8 cellular contexts compared by ENCODE assay signal in genomic region chr12:7588703-7589329, GRCh38.
DNase-seq lines count a peak whose midpoint lies in the region; ATAC-seq, FAIRE-seq and TF ChIP-seq lines count a peak whose summit lies in the region.

No MANE protein-coding gene starts in this region.

- H3K27ac ChIP-seq in IMR-90 (ENCODE audit: insufficient read depth, low read length) (no peak overlapping the region), mammary epithelial cell (ENCODE audit: insufficient read depth, low read depth, low read length) (no peak overlapping the region), HepG2 (ENCODE audit: extremely low read length, insufficient read depth, low read length) (no peak overlapping the region), thoracic aorta (no peak overlapping the region)

- CTCF ChIA-PET in IMR-90 (lab: Yijun Ruan, JAX) = no interaction called here
- CTCF ChIA-PET in mammary epithelial cell (lab: Charles Lee; ENCODE audit: low non-redundant PET) = interaction anchor here (0.6 kb wide), 1 partner anchor 45 kb away, joined by 6 read pairs; no protein-coding TSS in a partner anchor
- CTCF ChIA-PET in HepG2 (lab: Yijun Ruan, JAX; ENCODE audit: low intra/inter-chr PET ratio, low total read pairs) = interaction anchor here (1.1 to 2.1 kb wide), 2 partner anchors 50 to 57 kb away, joined by 3 to 14 read pairs; no protein-coding TSS in a partner anchor

- no CpG with 5 or more reads among the region's 4 CpGs for WGBS in IMR-90 (ENCODE audit: extremely low coverage in 2 of 2, insufficient read length in 1 of 2), 2 experiments
- 16% methylated on average over 4 of the region's 4 CpGs for WGBS in mammary epithelial cell (ENCODE audit: low coverage, missing lambda C conversion rate)
- 9% methylated on average over 4 of the region's 4 CpGs for WGBS in HepG2 (ENCODE audit: low lambda C conversion rate)

- H2BK20ac ChIP-seq in IMR-90 (ENCODE audit: low read depth, low read length) = no peak overlapping the region

- ATAC-seq in IMR-90 (ENCODE audit: low read depth) = no peak
- ATAC-seq in HepG2 = peak; percentile 72
- no peak for ATAC-seq in thoracic aorta (ENCODE audit: insufficient number of reproducible peaks, low FRiP score, low read depth)

- TF ChIP-seq RAD21 in IMR-90 (IDR thresholded peaks at IDR 0.05; ENCODE audit: low read length) = no peak
- TF ChIP-seq RAD21 in HepG2 (CRISPR knock-in tag; IDR thresholded peaks at IDR 0.05) = no peak

- peaks cover under 1% of the 10 kb centered on the region; the same call in 1 of the 2 replicates for H3K9me3 ChIP-seq in IMR-90 (ENCODE audit: control insufficient read depth, insufficient read depth, low read length)
- no peaks in the 10 kb centered on the region for H3K9me3 ChIP-seq in mammary epithelial cell (replicated peaks; ENCODE audit: insufficient read depth, low read length)
- H3K9me3 ChIP-seq in HepG2 (ENCODE audit: low read length) = no peaks in the 10 kb centered on the region
- no peaks in the 10 kb centered on the region for H3K9me3 ChIP-seq in thoracic aorta

- no peak overlapping the region for H3K14ac ChIP-seq in IMR-90 (replicated peaks; ENCODE audit: low read depth, low read length)

- no peak overlapping the region for H3K9ac ChIP-seq in IMR-90 (ENCODE audit: low read depth, low read length)
- no peak overlapping the region for H3K9ac ChIP-seq in mammary epithelial cell (ENCODE audit: insufficient read depth, low read length)
- no peak overlapping the region for H3K9ac ChIP-seq in HepG2 (ENCODE audit: insufficient read depth, low read depth, low read length)

- no peak overlapping the region for H3K4ac ChIP-seq in IMR-90 (ENCODE audit: low read depth, low read length)

- H3K23ac ChIP-seq in IMR-90 (ENCODE audit: low read depth, low read length) = no peak overlapping the region

- no peak for TF ChIP-seq POLR2A in IMR-90 (IDR thresholded peaks at IDR 0.05; ENCODE audit: low read depth, low read length)
- TF ChIP-seq POLR2A in HepG2 (IDR thresholded peaks at IDR 0.05; ENCODE audit: insufficient read depth in 1 of 2, low read depth in 2 of 2, low read length in 2 of 2) = no peak

- intact Hi-C loops in IMR-90 (cut with micrococcal nuclease) = no loop called here
- intact Hi-C loops in mammary epithelial cell (cut with micrococcal nuclease) = loop anchor here (1.0 to 5.0 kb wide), 3 partner anchors 49 to 370 kb away; no protein-coding TSS in a partner anchor
- intact Hi-C loops in HepG2 (cut with micrococcal nuclease; ENCODE audit: unreplicated experiment) = loop anchor here (1.0 kb wide), 1 partner anchor 49 kb away; no protein-coding TSS in a partner anchor

- POLR2A ChIA-PET in IMR-90 (lab: Charles Lee; ENCODE audit: unreplicated experiment) (no interaction called here), HepG2 (lab: Yijun Ruan, JAX) (no interaction called here)

- no peak overlapping the region for H2BK5ac ChIP-seq in IMR-90 (ENCODE audit: low read depth, low read length, poor library complexity, severe bottlenecking)

- H3K79me1 ChIP-seq in IMR-90 (ENCODE audit: low read depth in 1 of 2, low read length in 2 of 2) = no peaks in the 10 kb centered on the region

- no peak overlapping the region for H3K4me3 ChIP-seq in IMR-90 (ENCODE audit: insufficient read depth, low read depth, low read length)
- no peak overlapping the region for H3K4me3 ChIP-seq in mammary epithelial cell (replicated peaks in 1 of 3; ENCODE audit: insufficient read depth in 1 of 3, low read depth in 2 of 3, low read length in 3 of 3)
- no peak overlapping the region for H3K4me3 ChIP-seq in HepG2 (replicated peaks in 1 of 3; ENCODE audit: insufficient read depth in 1 of 3, low read depth in 2 of 3, low read length in 3 of 3)
- H3K4me3 ChIP-seq in thoracic aorta = no peak overlapping the region

- no peaks in the 10 kb centered on the region for H3K27me3 ChIP-seq in IMR-90 (ENCODE audit: control insufficient read depth, insufficient read depth, low read length)
- H3K27me3 ChIP-seq in mammary epithelial cell (ENCODE audit: insufficient read depth, low read length) = peaks cover 3% of the 10 kb centered on the region
- H3K27me3 ChIP-seq in HepG2 (ENCODE audit: control insufficient read depth in 1 of 2, insufficient read depth in 2 of 2, low read length in 2 of 2) = no peaks in the 10 kb centered on the region
- no peaks in the 10 kb centered on the region for H3K27me3 ChIP-seq in thoracic aorta (replicated peaks; ENCODE audit: insufficient read depth)

- no peak overlapping the region for H3K18ac ChIP-seq in IMR-90 (ENCODE audit: low read depth, low read length)

- H3K36me3 ChIP-seq in IMR-90 (ENCODE audit: control insufficient read depth, insufficient read depth, low read length) (no peaks in the 10 kb centered on the region), mammary epithelial cell (ENCODE audit: insufficient read depth, low read length) (no peaks in the 10 kb centered on the region), HepG2 (replicated peaks in 1 of 2; ENCODE audit: control insufficient read depth in 1 of 2, insufficient read depth in 2 of 2, low read length in 2 of 2) (no peaks in the 10 kb centered on the region), thoracic aorta (no peaks in the 10 kb centered on the region)

- no peak overlapping the region for H4K5ac ChIP-seq in IMR-90 (ENCODE audit: low read depth, low read length)

- no peak overlapping the region for H3K56ac ChIP-seq in IMR-90 (ENCODE audit: extremely low read depth, insufficient read depth, low read length)

- in situ Hi-C loops in IMR-90 (cut with MboI; ENCODE audit: low sequenced_read_pairs) (no loop called here), mammary epithelial cell (cut with MboI; ENCODE audit: low sequenced_read_pairs in 2 of 2) (no loop called here), HepG2 (cut with HindIII; ENCODE audit: extremely low pct_ligation_motif_present, low pct_unique_long_range_greater_than_20kb) (no loop called here)

- H4K8ac ChIP-seq in IMR-90 (ENCODE audit: low read depth in 2 of 2, low read length in 2 of 2) = no peak overlapping the region

- no peak overlapping the region for H3K4me2 ChIP-seq in IMR-90 (ENCODE audit: low read depth, low read length)
- H3K4me2 ChIP-seq in mammary epithelial cell (ENCODE audit: insufficient read depth, low read depth, low read length) = no peak overlapping the region
- no peak overlapping the region for H3K4me2 ChIP-seq in HepG2 (ENCODE audit: low read depth, low read length)

- no peak overlapping the region for H2AK5ac ChIP-seq in IMR-90 (ENCODE audit: low read depth, low read length)

- H3K9me1 ChIP-seq in IMR-90 (ENCODE audit: insufficient read depth, low read length) = no peaks in the 10 kb centered on the region

- no peak overlapping the region for H2BK120ac ChIP-seq in IMR-90 (ENCODE audit: low read depth, low read length)

- H4K20me1 ChIP-seq in IMR-90 (ENCODE audit: insufficient read depth, low read length) (no peaks in the 10 kb centered on the region), mammary epithelial cell (ENCODE audit: insufficient read depth, low read length) (no peaks in the 10 kb centered on the region), HepG2 (ENCODE audit: insufficient read depth, low read length) (no peaks in the 10 kb centered on the region)

- H3K79me2 ChIP-seq in mammary epithelial cell (ENCODE audit: insufficient read depth, low read length) (no peaks in the 10 kb centered on the region), HepG2 (ENCODE audit: insufficient read depth, low read length) (no peaks in the 10 kb centered on the region)

- peak; percentile 45 for DNase-seq in ELF-1 (ENCODE audit: low read depth, low spot score)
- peak; percentile 12 for DNase-seq in IMR-90
- DNase-seq in T follicular helper cell (ENCODE audit: low read depth) = peak; percentile 30
- DNase-seq in mammary epithelial cell = peak; percentile 61
- DNase-seq in HepG2 (ENCODE audit: low spot score) = peak; percentile 69
- peak; percentile 8 for DNase-seq in thoracic aorta (ENCODE audit: low spot score)
- no peak for DNase-seq in COLO668 (lab: John Stamatoyannopoulos, UW; ENCODE audit: unreplicated experiment)
- no peak for DNase-seq in NCI-H146 treated with DMSO at 0.1 percent for 48 hours (lab: John Stamatoyannopoulos, UW; ENCODE audit: unreplicated experiment)

- BruUV-seq in IMR-90 (replicated peaks; lab: Mats Ljungman, UMichigan) (no TSS peak), mammary epithelial cell (replicated peaks; lab: Mats Ljungman, UMichigan) (no TSS peak), HepG2 (replicated peaks; lab: Mats Ljungman, UMichigan) (no TSS peak)

- no peak overlapping the region for H4K91ac ChIP-seq in IMR-90 (ENCODE audit: insufficient read depth, low read depth, low read length)

- FAIRE-seq in HepG2 (lab: Jason Lieb, UNC) = peak; percentile 76

- H2AK9ac ChIP-seq in IMR-90 (replicated peaks; ENCODE audit: low read depth, low read length, poor library complexity) = no peak overlapping the region

- dilution Hi-C loops in IMR-90 (cut with HindIII; ENCODE audit: low sequenced_read_pairs, unreplicated experiment) = no loop called here
- dilution Hi-C loops in mammary epithelial cell (cut with HindIII; ENCODE audit: low sequenced_read_pairs) = no loop called here

- no peaks in the 10 kb centered on the region for H3K4me1 ChIP-seq in IMR-90 (ENCODE audit: control insufficient read depth, insufficient read depth, low read length)
- no peaks in the 10 kb centered on the region for H3K4me1 ChIP-seq in mammary epithelial cell (ENCODE audit: insufficient read depth, low read length)
- no peaks in the 10 kb centered on the region for H3K4me1 ChIP-seq in HepG2 (ENCODE audit: insufficient read depth, low read length)
- no peaks in the 10 kb centered on the region for H3K4me1 ChIP-seq in thoracic aorta (ENCODE audit: control insufficient read depth in 1 of 2, low read depth in 2 of 2)

- H2BK15ac ChIP-seq in IMR-90 (ENCODE audit: low read depth, low read length) = no peak overlapping the region

- TF ChIP-seq CTCF in IMR-90 (conservative IDR thresholded peaks at IDR 0.05; ENCODE audit: low read depth, low read length) (peak; percentile 38), mammary epithelial cell (conservative IDR thresholded peaks at IDR 0.05 in 1 of 2, IDR thresholded peaks at IDR 0.05 in 1 of 2; ENCODE audit: extremely low read depth in 1 of 2, insufficient read depth in 1 of 2, low read depth in 1 of 2, low read length in 2 of 2) (peak; percentile 66 to 85), HepG2 (CRISPR knock-in tag; IDR thresholded peaks at IDR 0.05) (peak; percentile 58), thoracic aorta (IDR thresholded peaks at IDR 0.05) (peak; percentile 24)

- H2AFZ ChIP-seq in IMR-90 (replicated peaks; ENCODE audit: low read length, poor library complexity) (no peak overlapping the region), mammary epithelial cell (ENCODE audit: low read depth, low read length) (no peak overlapping the region), HepG2 (ENCODE audit: low read length) (no peak overlapping the region)

- TF ChIP-seq EP300 in HepG2 (IDR thresholded peaks at IDR 0.05; ENCODE audit: low read depth in 2 of 2, low read length in 2 of 2) (no peak), HepG2 (CRISPR knock-in tag; IDR thresholded peaks at IDR 0.05; ENCODE audit: borderline replicate concordance) (no peak)

TF ChIP-seq in IMR-90, 13 proteins besides CTCF, POLR2A, EP300 and RAD21 (continues in another document):
- no peak for TF ChIP-seq BHLHE40 (IDR thresholded peaks at IDR 0.05; ENCODE audit: low read depth, low read length)

Comparison
In these comparisons a context has a peak if more than half of its experiments do, and no peak if none do; other contexts are left out.
1. DNase-seq: peak in ELF-1 (single experiment), IMR-90 (single experiment), T follicular helper cell (single experiment), mammary epithelial cell (single experiment), HepG2 (single experiment) and thoracic aorta (single experiment); none in COLO668 (single experiment) and NCI-H146 treated with DMSO at 0.1 percent for 48 hours (single experiment).
2. CTCF ChIP-seq: peak in every context shown above with its lines; median percentile 76 in mammary epithelial cell; 58 in HepG2; 38 in IMR-90; 24 in thoracic aorta.